In the genomic region with DNA sequence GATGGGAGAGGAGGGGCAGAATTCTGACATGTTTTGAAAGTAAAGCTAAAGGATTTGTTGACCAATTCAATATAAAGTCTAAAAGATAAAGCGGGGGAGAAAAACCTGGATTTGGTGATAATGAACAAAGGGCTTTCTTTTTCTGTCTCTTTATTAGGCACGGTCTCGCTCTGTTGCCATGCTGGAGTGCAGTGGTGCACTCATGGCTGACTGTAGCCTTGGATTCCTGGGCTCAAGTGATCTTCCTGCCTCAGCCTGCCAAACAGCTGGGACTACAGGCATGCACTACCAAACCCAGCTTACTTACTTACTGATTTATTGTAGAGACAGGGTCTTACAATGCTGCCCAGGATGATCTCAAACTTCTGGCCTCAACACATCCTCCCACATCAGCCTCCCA, we compare ENCODE assay signal across 20 cellular contexts. TPM values are rescaled to one million over a fixed set of nuclear protein-coding genes. Genes with fewer than 3 reads are reported as not detected.
A peak's percentile ranks its signal among the peaks of the same experiment; 100 is the strongest.
DNase-seq lines count a peak whose midpoint lies in the region; ATAC-seq and TF ChIP-seq lines count a peak whose summit lies in the region.
"Had no signal": no experiment of that assay in that cellular context is flagged by ENCODE, and none has a peak within 500 bp of the region (broad histone marks: within the 10 kb centered on the region; RNA-seq: fewer than 3 reads in every experiment).

No MANE protein-coding gene starts in this region.

- in situ Hi-C loops in HAP-1 (cut with MboI; ENCODE audit: low sequenced_read_pairs) = no loop called here

- peak overlapping the region; percentile 51 for H3K27ac Mint-ChIP-seq in activated naive CD4-positive, alpha-beta T cell treated with anti-CD3 and anti-CD28 coated beads for 36 hours
- no peak overlapping the region for H3K27ac Mint-ChIP-seq in activated naive CD4-positive, alpha-beta T cell treated with anti-CD3 and anti-CD28 coated beads, Interleukin-2, amount 10 ng/mL, durations not matched to agents 7 days and 5 days
- 0 out of 2 replicates have a peak overlapping the region, but pooled peaks have one; percentile 14 for H3K27ac Mint-ChIP-seq in WTC11
- H3K27ac Mint-ChIP-seq in stimulated activated effector memory CD8-positive, alpha-beta T cell treated with anti-CD3 and anti-CD28 coated beads, Interleukin-12 subunit alpha, Interleukin-12 subunit beta, amount 100 ng/mL, for 72 hours = peak overlapping the region; percentile 58
- H3K27ac Mint-ChIP-seq: brain, mesothelial cell of epicardium had no signal

- no peak overlapping the region for H3K4me3 ChIP-seq in HAP-1
- H3K4me3 ChIP-seq: A549, spleen had no signal

- H3K9me3 Mint-ChIP-seq in activated naive CD4-positive, alpha-beta T cell treated with anti-CD3 and anti-CD28 coated beads for 36 hours = no peaks in the 10 kb centered on the region
- no peaks in the 10 kb centered on the region for H3K9me3 Mint-ChIP-seq in activated naive CD4-positive, alpha-beta T cell treated with anti-CD3 and anti-CD28 coated beads, Interleukin-2, amount 10 ng/mL, durations not matched to agents 7 days and 5 days
- peaks cover 6% of the 10 kb centered on the region; the same call in 1 of the 2 replicates for H3K9me3 Mint-ChIP-seq in WTC11
- H3K9me3 Mint-ChIP-seq in stimulated activated effector memory CD8-positive, alpha-beta T cell treated with anti-CD3 and anti-CD28 coated beads, Interleukin-12 subunit alpha, Interleukin-12 subunit beta, amount 100 ng/mL, for 72 hours = no peaks in the 10 kb centered on the region
- H3K9me3 Mint-ChIP-seq: brain, H9, mesothelial cell of epicardium had no signal

- ATAC-seq in WTC11 = no peak
- ATAC-seq in stimulated activated effector memory CD8-positive, alpha-beta T cell treated with anti-CD3 and anti-CD28 coated beads, Interleukin-12 subunit alpha, Interleukin-12 subunit beta, amount 100 ng/mL, for 72 hours = no peak
- ATAC-seq: A549, left lobe of liver had no signal

- CTCF ChIA-PET in activated naive CD4-positive, alpha-beta T cell treated with anti-CD3 and anti-CD28 coated beads for 36 hours (lab: Charles Lee) = interaction anchor here (1.7 kb wide), 1 partner anchor 46 kb away, joined by 4 read pairs; no protein-coding TSS in a partner anchor
- CTCF ChIA-PET in activated naive CD4-positive, alpha-beta T cell treated with anti-CD3 and anti-CD28 coated beads, Interleukin-2, amount 10 ng/mL, durations not matched to agents 7 days and 5 days (lab: Charles Lee) = no interaction called here
- CTCF ChIA-PET in WTC11 (lab: Charles Lee) = no interaction called here

- POLR2A ChIA-PET in WTC11 (lab: Charles Lee) = no interaction called here

- TF ChIP-seq CTCF in WTC11 (IDR thresholded peaks at IDR 0.05) = no peak

- no peak overlapping the region for H3K4me3 Mint-ChIP-seq in activated naive CD4-positive, alpha-beta T cell treated with anti-CD3 and anti-CD28 coated beads for 36 hours
- H3K4me3 Mint-ChIP-seq in activated naive CD4-positive, alpha-beta T cell treated with anti-CD3 and anti-CD28 coated beads, Interleukin-2, amount 10 ng/mL, durations not matched to agents 7 days and 5 days = no peak overlapping the region
- no peak overlapping the region for H3K4me3 Mint-ChIP-seq in WTC11
- H3K4me3 Mint-ChIP-seq in stimulated activated effector memory CD8-positive, alpha-beta T cell treated with anti-CD3 and anti-CD28 coated beads, Interleukin-12 subunit alpha, Interleukin-12 subunit beta, amount 100 ng/mL, for 72 hours = no peak overlapping the region
- H3K4me3 Mint-ChIP-seq: H9, mesothelial cell of epicardium, neural crest cell had no signal

- H3K9me3 ChIP-seq in HAP-1 = no peaks in the 10 kb centered on the region; the same call in 1 of the 2 replicates
- H3K9me3 ChIP-seq: A549, spleen had no signal

- H3K4me1 Mint-ChIP-seq in activated naive CD4-positive, alpha-beta T cell treated with anti-CD3 and anti-CD28 coated beads for 36 hours (ENCODE audit: low read depth) = peaks cover 79% of the 10 kb centered on the region
- H3K4me1 Mint-ChIP-seq in activated naive CD4-positive, alpha-beta T cell treated with anti-CD3 and anti-CD28 coated beads, Interleukin-2, amount 10 ng/mL, durations not matched to agents 7 days and 5 days = peaks cover 75% of the 10 kb centered on the region
- H3K4me1 Mint-ChIP-seq in WTC11 = peaks cover 43% of the 10 kb centered on the region
- peaks cover 56% of the 10 kb centered on the region for H3K4me1 Mint-ChIP-seq in stimulated activated effector memory CD8-positive, alpha-beta T cell treated with anti-CD3 and anti-CD28 coated beads, Interleukin-12 subunit alpha, Interleukin-12 subunit beta, amount 100 ng/mL, for 72 hours

- H3K36me3 Mint-ChIP-seq in activated naive CD4-positive, alpha-beta T cell treated with anti-CD3 and anti-CD28 coated beads for 36 hours (ENCODE audit: low read depth) = peaks cover 46% of the 10 kb centered on the region
- peaks cover 73% of the 10 kb centered on the region for H3K36me3 Mint-ChIP-seq in activated naive CD4-positive, alpha-beta T cell treated with anti-CD3 and anti-CD28 coated beads, Interleukin-2, amount 10 ng/mL, durations not matched to agents 7 days and 5 days
- peaks cover 39% of the 10 kb centered on the region for H3K36me3 Mint-ChIP-seq in WTC11
- peaks cover 47% of the 10 kb centered on the region for H3K36me3 Mint-ChIP-seq in stimulated activated effector memory CD8-positive, alpha-beta T cell treated with anti-CD3 and anti-CD28 coated beads, Interleukin-12 subunit alpha, Interleukin-12 subunit beta, amount 100 ng/mL, for 72 hours

- intact Hi-C loops in activated naive CD4-positive, alpha-beta T cell treated with anti-CD3 and anti-CD28 coated beads for 36 hours (cut with micrococcal nuclease) = no loop called here

- H3K4me1 ChIP-seq in HAP-1 = peaks cover 21% of the 10 kb centered on the region

- peaks cover 41% of the 10 kb centered on the region for H3K36me3 ChIP-seq in HAP-1 (replicated peaks)

- H3K27me3 ChIP-seq in HAP-1 (ENCODE audit: low read depth) = no peaks in the 10 kb centered on the region
- H3K27me3 ChIP-seq: spleen had no signal

- H3K27me3 Mint-ChIP-seq in activated naive CD4-positive, alpha-beta T cell treated with anti-CD3 and anti-CD28 coated beads for 36 hours (ENCODE audit: low read depth) = no peaks in the 10 kb centered on the region
- H3K27me3 Mint-ChIP-seq in activated naive CD4-positive, alpha-beta T cell treated with anti-CD3 and anti-CD28 coated beads, Interleukin-2, amount 10 ng/mL, durations not matched to agents 7 days and 5 days = no peaks in the 10 kb centered on the region
- H3K27me3 Mint-ChIP-seq in WTC11 (ENCODE audit: low read depth) = no peaks in the 10 kb centered on the region
- H3K27me3 Mint-ChIP-seq: brain had no signal

- no peak for DNase-seq in activated naive CD4-positive, alpha-beta T cell treated with anti-CD3 and anti-CD28 coated beads for 36 hours
- no peak for DNase-seq in activated naive CD4-positive, alpha-beta T cell treated with anti-CD3 and anti-CD28 coated beads, Interleukin-2, amount 10 ng/mL, durations not matched to agents 7 days and 5 days
- DNase-seq in WTC11 (ENCODE audit: low spot score) (no peak), kidney glomerular epithelial cell (lab: John Stamatoyannopoulos, UW) (peak; percentile 33), NCI-H2196 (lab: John Stamatoyannopoulos, UW; ENCODE audit: unreplicated experiment) (no peak), SHP77 (lab: John Stamatoyannopoulos, UW) (no peak), HAP-1 (ENCODE audit: low spot score in 2 of 2) (no peak)
- DNase-seq in stimulated activated effector memory CD8-positive, alpha-beta T cell treated with anti-CD3 and anti-CD28 coated beads, Interleukin-12 subunit alpha, Interleukin-12 subunit beta, amount 100 ng/mL, for 72 hours (ENCODE audit: low spot score in 2 of 2) = no peak
- DNase-seq: activated T-cell treated with anti-CD3 and anti-CD28 coated beads, Interleukin-2, amount 50 U/mL, for 1 hour; glutamatergic neuron; H9; Karpas-422; NCI-H1930; spleen; stimulated activated CD4-positive, alpha-beta T cell treated with anti-CD3 and anti-CD28 coated beads, Interleukin-4, amount 100 ng/mL, for 24 hours had no signal

TF ChIP-seq in WTC11, 78 proteins besides CTCF, POLR2A, EP300 and RAD21 (continues in another document):
- TF ChIP-seq, protein P1, sequence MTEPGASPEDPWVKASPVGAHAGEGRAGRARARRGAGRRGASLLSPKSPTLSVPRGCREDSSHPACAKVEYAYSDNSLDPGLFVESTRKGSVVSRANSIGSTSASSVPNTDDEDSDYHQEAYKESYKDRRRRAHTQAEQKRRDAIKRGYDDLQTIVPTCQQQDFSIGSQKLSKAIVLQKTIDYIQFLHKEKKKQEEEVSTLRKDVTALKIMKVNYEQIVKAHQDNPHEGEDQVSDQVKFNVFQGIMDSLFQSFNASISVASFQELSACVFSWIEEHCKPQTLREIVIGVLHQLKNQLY (CRISPR knock-in tag; IDR thresholded peaks at IDR 0.05) = no peak
- no peak for TF ChIP-seq RORB (CRISPR knock-in tag; IDR thresholded peaks at IDR 0.05)
- TF ChIP-seq, protein P2, sequence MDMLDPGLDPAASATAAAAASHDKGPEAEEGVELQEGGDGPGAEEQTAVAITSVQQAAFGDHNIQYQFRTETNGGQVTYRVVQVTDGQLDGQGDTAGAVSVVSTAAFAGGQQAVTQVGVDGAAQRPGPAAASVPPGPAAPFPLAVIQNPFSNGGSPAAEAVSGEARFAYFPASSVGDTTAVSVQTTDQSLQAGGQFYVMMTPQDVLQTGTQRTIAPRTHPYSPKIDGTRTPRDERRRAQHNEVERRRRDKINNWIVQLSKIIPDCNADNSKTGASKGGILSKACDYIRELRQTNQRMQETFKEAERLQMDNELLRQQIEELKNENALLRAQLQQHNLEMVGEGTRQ (CRISPR knock-in tag; IDR thresholded peaks at IDR 0.05) = no peak

RNA-seq across cellular contexts. Expression of a gene that starts 7.5 kb away (rescaled TPM):
- 10 to 100 TPM; 42.5 to 42.8 TPM for total RNA-seq in activated naive CD4-positive, alpha-beta T cell treated with anti-CD3 and anti-CD28 coated beads for 36 hours
- 25.4 to 40.9 TPM (median 29.1 TPM) in 3 replicates for total RNA-seq in WTC11 (2021)
